Comparison of ENCODE assay signal across 15 cellular contexts in the genomic region with DNA sequence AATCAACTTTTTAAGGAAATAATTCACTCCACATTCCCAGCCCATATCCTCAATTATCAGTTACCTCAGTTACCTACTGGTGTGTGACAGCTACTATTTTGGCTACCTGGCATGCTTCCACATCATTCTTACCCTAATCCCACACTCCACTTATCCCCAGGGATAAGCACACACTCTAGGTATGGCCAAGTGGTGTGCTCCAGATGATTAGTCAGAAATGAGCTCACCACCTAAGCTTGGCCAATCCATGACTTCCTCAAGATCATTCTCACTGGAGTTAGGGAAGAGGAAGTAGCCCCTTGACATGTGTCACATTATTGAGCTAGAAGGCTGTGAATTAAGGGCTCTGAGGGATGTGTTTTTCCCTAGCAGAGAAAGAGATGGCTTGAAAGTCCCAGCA. TPM values are rescaled to one million over a fixed set of nuclear protein-coding genes. Genes with fewer than 3 reads are reported as not detected.
DNase-seq lines count a peak whose midpoint lies in the region; ATAC-seq and TF ChIP-seq lines count a peak whose summit lies in the region.
"Had no signal": no experiment of that assay in that cellular context is flagged by ENCODE, and none has a peak within 500 bp of the region (broad histone marks: within the 10 kb centered on the region; RNA-seq: fewer than 3 reads in every experiment).

No MANE protein-coding gene starts in this region.

- in situ Hi-C loops in IMR-90 (cut with MboI; ENCODE audit: low sequenced_read_pairs) = no loop called here

- dilution Hi-C loops in IMR-90 (cut with HindIII; ENCODE audit: low sequenced_read_pairs, unreplicated experiment) = no loop called here

- H3K4ac ChIP-seq in IMR-90 (ENCODE audit: low read depth, low read length) = no peak overlapping the region

- H3K27ac ChIP-seq in IMR-90 (ENCODE audit: insufficient read depth, low read length) = no peak overlapping the region
- no peak overlapping the region for H3K27ac ChIP-seq in PC-9
- H3K27ac ChIP-seq: epithelial cell of prostate, stomach, VCaP had no signal

- H3K4me2 ChIP-seq in IMR-90 (ENCODE audit: low read depth, low read length) = no peak overlapping the region
- H3K4me2 ChIP-seq in PC-9 = no peak overlapping the region

- H2AFZ ChIP-seq in IMR-90 (replicated peaks; ENCODE audit: low read length, poor library complexity) = no peak overlapping the region
- H2AFZ ChIP-seq in PC-9 = no peak overlapping the region

- no peak overlapping the region for H3K14ac ChIP-seq in IMR-90 (replicated peaks; ENCODE audit: low read depth, low read length)

- POLR2A ChIA-PET in IMR-90 (lab: Charles Lee; ENCODE audit: unreplicated experiment) = no interaction called here
- POLR2A ChIA-PET in PC-9 (lab: Charles Lee; ENCODE audit: unreplicated experiment) = no interaction called here

- CTCF ChIA-PET in IMR-90 (lab: Yijun Ruan, JAX) (interaction anchor here (0.6 to 1.6 kb wide), 2 partner anchors 16 to 76 kb away, joined by 4 read pairs; no protein-coding TSS in a partner anchor), PC-9 (lab: Charles Lee) (no interaction called here)

- ATAC-seq in IMR-90 (ENCODE audit: low read depth) (no peak), left cardiac atrium (peak; percentile 41 to 92), GM21825 (IDR thresholded peaks at IDR 0.05; ENCODE audit: unreplicated experiment) (no peak), HG03520 (IDR thresholded peaks at IDR 0.05; ENCODE audit: unreplicated experiment) (no peak)
- ATAC-seq: left colon had no signal

- TF ChIP-seq CTCF in IMR-90 (conservative IDR thresholded peaks at IDR 0.05; ENCODE audit: low read depth, low read length) (no peak), PC-9 (conservative IDR thresholded peaks at IDR 0.05) (no peak)

- no peaks in the 10 kb centered on the region for H3K79me2 ChIP-seq in PC-9 (ENCODE audit: low read depth)

- H3K36me3 ChIP-seq in IMR-90 (ENCODE audit: control insufficient read depth, insufficient read depth, low read length) (no peaks in the 10 kb centered on the region), PC-9 (ENCODE audit: low read depth) (no peaks in the 10 kb centered on the region)
- H3K36me3 ChIP-seq: stomach had no signal

- no peaks in the 10 kb centered on the region for H3F3A ChIP-seq in PC-9 (ENCODE audit: insufficient read depth, low read depth)

- H4K20me1 ChIP-seq in IMR-90 (ENCODE audit: insufficient read depth, low read length) = no peaks in the 10 kb centered on the region
- H4K20me1 ChIP-seq in PC-9 (ENCODE audit: insufficient read depth) = no peaks in the 10 kb centered on the region

- intact Hi-C loops in IMR-90 (cut with micrococcal nuclease) = no loop called here
- intact Hi-C loops in left cardiac atrium (cut with DNase I) = no loop called here
- intact Hi-C loops in PC-9 (cut with micrococcal nuclease; ENCODE audit: unreplicated experiment) = no loop called here

- H4K91ac ChIP-seq in IMR-90 (ENCODE audit: insufficient read depth, low read depth, low read length) = no peak overlapping the region

- no peak overlapping the region for H2BK5ac ChIP-seq in IMR-90 (ENCODE audit: low read depth, low read length, poor library complexity, severe bottlenecking)

- H3K9me3 ChIP-seq in IMR-90 (ENCODE audit: control insufficient read depth, insufficient read depth, low read length) (no peaks in the 10 kb centered on the region), PC-9 (ENCODE audit: insufficient read depth, low read depth) (no peaks in the 10 kb centered on the region)
- H3K9me3 ChIP-seq: stomach had no signal

- no peak overlapping the region for H3K23ac ChIP-seq in IMR-90 (ENCODE audit: low read depth, low read length)

- H2BK15ac ChIP-seq in IMR-90 (ENCODE audit: low read depth, low read length) = no peak overlapping the region

- DNase-seq in DMS 273 (lab: John Stamatoyannopoulos, UW; ENCODE audit: unreplicated experiment) (peak; percentile 59), IMR-90 (peak; percentile 21), NCI-H82 treated with DMSO at 0.1 percent for 48 hours (lab: John Stamatoyannopoulos, UW; ENCODE audit: unreplicated experiment) (peak; percentile 52), left cardiac atrium (no peak), PC-9 (no peak)
- no peak for DNase-seq in stimulated activated CD4-positive, alpha-beta T cell treated with anti-CD3 and anti-CD28 coated beads, Interleukin-4, amount 100 ng/mL, for 4 hours
- DNase-seq: activated T-cell treated with anti-CD3 and anti-CD28 coated beads, Interleukin-2, amount 50 U/mL, for 1 hour; left colon; occipital lobe; stimulated activated CD4-positive, alpha-beta T cell treated with anti-CD3 and anti-CD28 coated beads, Interleukin-1b, Interleukin-23, amount 100 ng/mL, for 48 hours; stomach had no signal

- no peak overlapping the region for H3K56ac ChIP-seq in IMR-90 (ENCODE audit: extremely low read depth, insufficient read depth, low read length)

- no peak overlapping the region for H2AK9ac ChIP-seq in IMR-90 (replicated peaks; ENCODE audit: low read depth, low read length, poor library complexity)

- H3K9me1 ChIP-seq in IMR-90 (ENCODE audit: insufficient read depth, low read length) = no peaks in the 10 kb centered on the region

- TF ChIP-seq RAD21 in IMR-90 (IDR thresholded peaks at IDR 0.05; ENCODE audit: low read length) = no peak

- no peaks in the 10 kb centered on the region for H3K27me3 ChIP-seq in IMR-90 (ENCODE audit: control insufficient read depth, insufficient read depth, low read length)
- H3K27me3 ChIP-seq in PC-9 (ENCODE audit: insufficient read depth, low read depth) = no peaks in the 10 kb centered on the region
- H3K27me3 ChIP-seq: stomach had no signal

- no peaks in the 10 kb centered on the region for H3K79me1 ChIP-seq in IMR-90 (ENCODE audit: low read depth in 1 of 2, low read length in 2 of 2)

- no peak overlapping the region for H3K9ac ChIP-seq in IMR-90 (ENCODE audit: low read depth, low read length)

- H2BK20ac ChIP-seq in IMR-90 (ENCODE audit: low read depth, low read length) = no peak overlapping the region

- BruUV-seq in IMR-90 (replicated peaks; lab: Mats Ljungman, UMichigan) (no TSS peak), PC-9 (replicated peaks; lab: Mats Ljungman, UMichigan) (no TSS peak)

- H4K8ac ChIP-seq in IMR-90 (ENCODE audit: low read depth in 2 of 2, low read length in 2 of 2) = no peak overlapping the region

- H3K4me3 ChIP-seq in IMR-90 (ENCODE audit: insufficient read depth, low read depth, low read length) (no peak overlapping the region), PC-9 (no peak overlapping the region)
- H3K4me3 ChIP-seq: stomach had no signal

- H3K18ac ChIP-seq in IMR-90 (ENCODE audit: low read depth, low read length) = no peak overlapping the region

- H3K4me1 ChIP-seq in IMR-90 (ENCODE audit: control insufficient read depth, insufficient read depth, low read length) (no peaks in the 10 kb centered on the region), PC-9 (replicated peaks; ENCODE audit: insufficient read depth) (no peaks in the 10 kb centered on the region)

- no peak overlapping the region for H4K5ac ChIP-seq in IMR-90 (ENCODE audit: low read depth, low read length)

- H2AK5ac ChIP-seq in IMR-90 (ENCODE audit: low read depth, low read length) = no peak overlapping the region

- no peak overlapping the region for H2BK120ac ChIP-seq in IMR-90 (ENCODE audit: low read depth, low read length)

- no peaks in the 10 kb centered on the region for H3K9me2 ChIP-seq in PC-9 (ENCODE audit: insufficient read depth)

- TF ChIP-seq POLR2A in IMR-90 (IDR thresholded peaks at IDR 0.05; ENCODE audit: low read depth, low read length) = no peak

TF ChIP-seq in IMR-90, 13 proteins besides CTCF, POLR2A, EP300 and RAD21:
- TF ChIP-seq SMC3 (IDR thresholded peaks at IDR 0.05; ENCODE audit: low read depth, low read length) (no peak), MAZ (IDR thresholded peaks at IDR 0.05; ENCODE audit: borderline replicate concordance, low read depth, low read length) (no peak), RFX5 (IDR thresholded peaks at IDR 0.05; ENCODE audit: low read depth, low read length) (no peak), FOS (IDR thresholded peaks at IDR 0.05; ENCODE audit: low read depth, low read length) (no peak)
- TF ChIP-seq, protein P1, sequence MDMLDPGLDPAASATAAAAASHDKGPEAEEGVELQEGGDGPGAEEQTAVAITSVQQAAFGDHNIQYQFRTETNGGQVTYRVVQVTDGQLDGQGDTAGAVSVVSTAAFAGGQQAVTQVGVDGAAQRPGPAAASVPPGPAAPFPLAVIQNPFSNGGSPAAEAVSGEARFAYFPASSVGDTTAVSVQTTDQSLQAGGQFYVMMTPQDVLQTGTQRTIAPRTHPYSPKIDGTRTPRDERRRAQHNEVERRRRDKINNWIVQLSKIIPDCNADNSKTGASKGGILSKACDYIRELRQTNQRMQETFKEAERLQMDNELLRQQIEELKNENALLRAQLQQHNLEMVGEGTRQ (IDR thresholded peaks at IDR 0.05; ENCODE audit: low read depth, low read length) = no peak

RNA-seq across cellular contexts. Expression of gene SMAD4, which starts 20.9 kb away (rescaled TPM):
- total RNA-seq in IMR-90 (2012; rRNA removed) (145 and 194 TPM in 2 replicates), left cardiac atrium (10 to 100 TPM; 77.1 to 87.9 TPM), PC-9 (2021) (51.2 and 60.7 TPM in 2 replicates)
- polyA plus RNA-seq in IMR-90 (2012; rRNA removed) = 54.3 and 57.6 TPM in 2 replicates
- polyA plus RNA-seq in IMR-90 (2012; cell fraction: cytosol; rRNA removed) = 20.5 and 29.9 TPM in 2 replicates
- polyA plus RNA-seq in IMR-90 (2012; cell fraction: nucleus; rRNA removed; ENCODE audit: low replicate concordance) = 27.3 and 57.4 TPM in 2 replicates

RNA-seq across cellular contexts. Expression of gene ELAC1, which starts 41.2 kb away (rescaled TPM):
- total RNA-seq in IMR-90 (2012; rRNA removed) = 5.2 and 6.4 TPM in 2 replicates
- 7.7 and 8.4 TPM in 2 replicates for polyA plus RNA-seq in IMR-90 (2012; rRNA removed)
- 3.4 and 4.4 TPM in 2 replicates for polyA plus RNA-seq in IMR-90 (2012; cell fraction: cytosol; rRNA removed)
- polyA plus RNA-seq in IMR-90 (2012; cell fraction: nucleus; rRNA removed; ENCODE audit: low replicate concordance) = 1.1 and 3.5 TPM in 2 replicates
- total RNA-seq in left cardiac atrium = 1 to 10 TPM; 4.3 to 5.3 TPM
- 5.2 and 6.0 TPM in 2 replicates for total RNA-seq in PC-9 (2021)

Comparison
In these comparisons a context has a peak if more than half of its experiments do, and no peak if none do; other contexts are left out.
1. DNase-seq: peak in DMS 273 (single experiment), IMR-90 (single experiment) and NCI-H82 treated with DMSO at 0.1 percent for 48 hours (single experiment); none in left cardiac atrium (single experiment), PC-9 (0 of 2) and stimulated activated CD4-positive, alpha-beta T cell treated with anti-CD3 and anti-CD28 coated beads, Interleukin-4, amount 100 ng/mL, for 4 hours (0 of 2).
2. ATAC-seq: peak in left cardiac atrium (2 of 2); none in IMR-90 (single experiment), GM21825 (single experiment) and HG03520 (single experiment).